In the genomic region with DNA sequence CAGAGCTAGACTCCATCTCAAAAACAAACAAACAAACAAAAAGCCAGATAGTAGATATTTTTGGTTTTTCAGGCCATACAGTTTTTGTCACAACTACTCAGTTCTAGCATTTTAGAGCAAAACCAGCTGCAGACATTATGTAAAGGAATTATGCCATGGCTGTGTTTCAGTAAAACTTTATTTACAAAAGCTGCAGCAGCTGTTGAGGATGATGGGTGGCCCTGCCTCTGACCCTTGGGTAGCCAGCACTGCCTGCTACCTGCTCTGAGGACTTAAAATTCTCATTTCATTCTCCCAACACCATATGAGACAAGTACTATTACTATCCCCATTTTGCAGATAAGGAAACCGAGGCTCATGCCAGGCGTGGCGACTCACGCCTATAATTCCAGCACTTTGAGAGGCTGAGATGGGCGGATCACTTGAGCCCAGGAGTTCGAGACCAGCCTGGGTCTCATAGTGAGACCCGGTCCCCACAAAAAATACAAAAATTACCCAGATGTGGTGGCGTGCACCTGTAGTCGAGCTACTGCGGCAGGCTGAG, we compare ENCODE assay signal across 2 cellular contexts.
A peak's percentile ranks its signal among the peaks of the same experiment; 100 is the strongest.
TF ChIP-seq lines count a peak whose summit lies in the region.

No MANE protein-coding gene starts in this region.

TF ChIP-seq in A549, 52 proteins besides CTCF, POLR2A, EP300 and RAD21:
- TF ChIP-seq, protein P1, sequence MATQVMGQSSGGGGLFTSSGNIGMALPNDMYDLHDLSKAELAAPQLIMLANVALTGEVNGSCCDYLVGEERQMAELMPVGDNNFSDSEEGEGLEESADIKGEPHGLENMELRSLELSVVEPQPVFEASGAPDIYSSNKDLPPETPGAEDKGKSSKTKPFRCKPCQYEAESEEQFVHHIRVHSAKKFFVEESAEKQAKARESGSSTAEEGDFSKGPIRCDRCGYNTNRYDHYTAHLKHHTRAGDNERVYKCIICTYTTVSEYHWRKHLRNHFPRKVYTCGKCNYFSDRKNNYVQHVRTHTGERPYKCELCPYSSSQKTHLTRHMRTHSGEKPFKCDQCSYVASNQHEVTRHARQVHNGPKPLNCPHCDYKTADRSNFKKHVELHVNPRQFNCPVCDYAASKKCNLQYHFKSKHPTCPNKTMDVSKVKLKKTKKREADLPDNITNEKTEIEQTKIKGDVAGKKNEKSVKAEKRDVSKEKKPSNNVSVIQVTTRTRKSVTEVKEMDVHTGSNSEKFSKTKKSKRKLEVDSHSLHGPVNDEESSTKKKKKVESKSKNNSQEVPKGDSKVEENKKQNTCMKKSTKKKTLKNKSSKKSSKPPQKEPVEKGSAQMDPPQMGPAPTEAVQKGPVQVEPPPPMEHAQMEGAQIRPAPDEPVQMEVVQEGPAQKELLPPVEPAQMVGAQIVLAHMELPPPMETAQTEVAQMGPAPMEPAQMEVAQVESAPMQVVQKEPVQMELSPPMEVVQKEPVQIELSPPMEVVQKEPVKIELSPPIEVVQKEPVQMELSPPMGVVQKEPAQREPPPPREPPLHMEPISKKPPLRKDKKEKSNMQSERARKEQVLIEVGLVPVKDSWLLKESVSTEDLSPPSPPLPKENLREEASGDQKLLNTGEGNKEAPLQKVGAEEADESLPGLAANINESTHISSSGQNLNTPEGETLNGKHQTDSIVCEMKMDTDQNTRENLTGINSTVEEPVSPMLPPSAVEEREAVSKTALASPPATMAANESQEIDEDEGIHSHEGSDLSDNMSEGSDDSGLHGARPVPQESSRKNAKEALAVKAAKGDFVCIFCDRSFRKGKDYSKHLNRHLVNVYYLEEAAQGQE (IDR thresholded peaks at IDR 0.05) = no peak
- TF ChIP-seq RNF2 (IDR thresholded peaks at IDR 0.05; ENCODE audit: borderline replicate concordance, low read depth) = no peak
- TF ChIP-seq HDAC2 (IDR thresholded peaks at IDR 0.05) = 0 out of 2 replicates have a peak, but pooled peaks have one; percentile 61
- TF ChIP-seq CHD4 (IDR thresholded peaks at IDR 0.05; ENCODE audit: borderline replicate concordance) = peak; percentile 36; the same call in 1 of the 2 replicates
- TF ChIP-seq RARB (CRISPR knock-in tag; IDR thresholded peaks at IDR 0.05) = no peak
- peak; percentile 84; the same call in 1 of the 2 replicates for TF ChIP-seq KDM1A (IDR thresholded peaks at IDR 0.05; ENCODE audit: low read depth)

TF ChIP-seq in SK-N-SH, 30 proteins besides CTCF, POLR2A, EP300 and RAD21 (continued from another document):
- TF ChIP-seq, protein P2, sequence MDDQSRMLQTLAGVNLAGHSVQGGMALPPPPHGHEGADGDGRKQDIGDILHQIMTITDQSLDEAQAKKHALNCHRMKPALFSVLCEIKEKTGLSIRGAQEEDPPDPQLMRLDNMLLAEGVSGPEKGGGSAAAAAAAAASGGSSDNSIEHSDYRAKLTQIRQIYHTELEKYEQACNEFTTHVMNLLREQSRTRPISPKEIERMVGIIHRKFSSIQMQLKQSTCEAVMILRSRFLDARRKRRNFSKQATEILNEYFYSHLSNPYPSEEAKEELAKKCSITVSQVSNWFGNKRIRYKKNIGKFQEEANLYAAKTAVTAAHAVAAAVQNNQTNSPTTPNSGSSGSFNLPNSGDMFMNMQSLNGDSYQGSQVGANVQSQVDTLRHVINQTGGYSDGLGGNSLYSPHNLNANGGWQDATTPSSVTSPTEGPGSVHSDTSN (IDR thresholded peaks at IDR 0.05) = no peak
- TF ChIP-seq GATA2 (CRISPR knock-in tag; IDR thresholded peaks at IDR 0.05) = no peak
TF ChIP-seq in SK-N-SH: peak in this region for 0.
